Comparison of ENCODE assay signal across 10 cellular contexts in genomic region chr13:101706651-101707050, GRCh38.
DNase-seq lines count a peak whose midpoint lies in the region; ATAC-seq and TF ChIP-seq lines count a peak whose summit lies in the region.
"Had no signal": no experiment of that assay in that cellular context is flagged by ENCODE, and none has a peak within 500 bp of the region (broad histone marks: within the 10 kb centered on the region; RNA-seq: fewer than 3 reads in every experiment).

No MANE protein-coding gene starts in this region.

- H3K27ac Mint-ChIP-seq in natural killer cell treated with Interleukin-12 subunit alpha and Interleukin-12 subunit beta and Interleukin-15 and Interleukin-18, amount 100 ng/mL, for 72 hours, result peak overlapping the region; percentile 8 to 10
- H3K27ac Mint-ChIP-seq: nephron had no signal

- no peaks in the 10 kb centered on the region for H3K4me1 ChIP-seq in Loucy (ENCODE audit: insufficient read depth, low read length, poor library complexity, severe bottlenecking)

- H3K4me3 Mint-ChIP-seq in natural killer cell treated with Interleukin-12 subunit alpha and Interleukin-12 subunit beta and Interleukin-15 and Interleukin-18, amount 100 ng/mL, for 72 hours, result no peak overlapping the region
- H3K4me3 Mint-ChIP-seq: activated T-cell treated with anti-CD3 and anti-CD28 coated beads, Interleukin-2, amount 50 U/mL, for 4 hours; nephron had no signal

- no peaks in the 10 kb centered on the region for H3F3A ChIP-seq in Loucy (ENCODE audit: low read depth)

- no peaks in the 10 kb centered on the region for H3K27me3 ChIP-seq in Loucy (ENCODE audit: insufficient read depth, low read length, poor library complexity, severe bottlenecking)

- no peaks in the 10 kb centered on the region for H3K9me3 Mint-ChIP-seq in natural killer cell treated with Interleukin-12 subunit alpha and Interleukin-12 subunit beta and Interleukin-15 and Interleukin-18, amount 100 ng/mL, for 72 hours
- H3K9me3 Mint-ChIP-seq: activated T-cell treated with anti-CD3 and anti-CD28 coated beads, Interleukin-2, amount 50 U/mL, for 4 hours; nephron had no signal

- H3K4me3 ChIP-seq in Loucy (ENCODE audit: low read length, poor library complexity, severe bottlenecking), result no peak overlapping the region

- no peak for TF ChIP-seq CTCF in Loucy (conservative IDR thresholded peaks at IDR 0.05; ENCODE audit: low read length)

- H3K36me3 Mint-ChIP-seq in natural killer cell treated with Interleukin-12 subunit alpha and Interleukin-12 subunit beta and Interleukin-15 and Interleukin-18, amount 100 ng/mL, for 72 hours, result no peaks in the 10 kb centered on the region

- H3K9me2 ChIP-seq in Loucy (replicated peaks; ENCODE audit: low read depth, low read length), result no peaks in the 10 kb centered on the region

- ATAC-seq in GM18502 (IDR thresholded peaks at IDR 0.05; ENCODE audit: poor library complexity, unreplicated experiment) (peak; percentile 64), GM21390 (IDR thresholded peaks at IDR 0.05; ENCODE audit: unreplicated experiment) (no peak)
- peak; percentile 77 to 82 for ATAC-seq in natural killer cell treated with Interleukin-12 subunit alpha and Interleukin-12 subunit beta and Interleukin-15 and Interleukin-18, amount 100 ng/mL, for 72 hours

- H3K4me1 Mint-ChIP-seq in natural killer cell treated with Interleukin-12 subunit alpha and Interleukin-12 subunit beta and Interleukin-15 and Interleukin-18, amount 100 ng/mL, for 72 hours (ENCODE audit: low read depth in 2 of 2), result peaks cover 8 to 10% of the 10 kb centered on the region in 2 donors
- H3K4me1 Mint-ChIP-seq: nephron had no signal

- H3K4me2 ChIP-seq in Loucy (ENCODE audit: low read depth, low read length, poor library complexity, severe bottlenecking), result no peak overlapping the region

- peaks cover 4 to 16% of the 10 kb centered on the region in 2 donors for H3K27me3 Mint-ChIP-seq in natural killer cell treated with Interleukin-12 subunit alpha and Interleukin-12 subunit beta and Interleukin-15 and Interleukin-18, amount 100 ng/mL, for 72 hours

- DNase-seq in brain pericyte (ENCODE audit: low read depth, low spot score) (peak; percentile 57), COLO668 (lab: John Stamatoyannopoulos, UW; ENCODE audit: unreplicated experiment) (no peak), HuH-7.5 (ENCODE audit: low spot score) (no peak), cerebellar nuclear complex (lab: John Stamatoyannopoulos, UW) (no peak)
- DNase-seq in natural killer cell treated with Interleukin-12 subunit alpha and Interleukin-12 subunit beta and Interleukin-15 and Interleukin-18, amount 100 ng/mL, for 72 hours (ENCODE audit: low spot score), result no peak
- DNase-seq: activated T-cell treated with anti-CD3 and anti-CD28 coated beads, Interleukin-2, amount 50 U/mL, for 4 hours had no signal

- no peak overlapping the region for H3K9ac ChIP-seq in Loucy (ENCODE audit: low read depth, low read length, poor library complexity, severe bottlenecking)

- H4K20me1 ChIP-seq in Loucy (ENCODE audit: insufficient read depth, low read length, poor library complexity, severe bottlenecking), result no peaks in the 10 kb centered on the region

- no peaks in the 10 kb centered on the region for H3K79me2 ChIP-seq in Loucy (ENCODE audit: insufficient read depth, low read length)

- H3K9me3 ChIP-seq in Loucy (ENCODE audit: insufficient read depth, low read depth, low read length), result no peaks in the 10 kb centered on the region; the same call in 1 of the 2 replicates

- 0 out of 2 replicates have a peak overlapping the region, but pooled peaks have one; percentile 21 for H2AFZ ChIP-seq in Loucy (ENCODE audit: low read length)

- H3K36me3 ChIP-seq in Loucy (ENCODE audit: insufficient read depth, low read length), result no peaks in the 10 kb centered on the region
